ENCODE assay signal across 8 cellular contexts in genomic region chr3:69385033-69385722, GRCh38. TPM values are rescaled to one million over a fixed set of nuclear protein-coding genes. Genes with fewer than 3 reads are reported as not detected.
DNase-seq lines count a peak whose midpoint lies in the region; ATAC-seq and TF ChIP-seq lines count a peak whose summit lies in the region.

No MANE protein-coding gene starts in this region.

- peaks cover 0 to 12% of the 10 kb centered on the region in 2 donors for H3K4me1 ChIP-seq in gastrocnemius medialis

- TF ChIP-seq CTCF in gastrocnemius medialis (IDR thresholded peaks at IDR 0.05 in 4 of 5, conservative IDR thresholded peaks at IDR 0.05 in 1 of 5) = no peak

- CTCF ChIA-PET in activated naive CD4-positive, alpha-beta T cell treated with anti-CD3 and anti-CD28 coated beads, Interleukin-2, amount 10 ng/mL, durations not matched to agents 7 days and 5 days (lab: Charles Lee) = interaction anchor here (1.1 to 3.1 kb wide), 4 partner anchors 13 to 264 kb away, joined by 3 to 19 read pairs (median 6); no protein-coding TSS in a partner anchor

- H3K27ac Mint-ChIP-seq in activated T-helper 1 cell treated with anti-CD3 and anti-CD28 coated beads, Interleukin-12 subunit alpha, Interleukin-12 subunit beta, Interleukin-2, Interleukin-4 antibody, amounts not matched to agents 30 ng/mL and 10 ng/mL and 1 ng/mL, durations not matched to agents 14 hours and 24 hours and 36 hours = no peak overlapping the region
- no peak overlapping the region for H3K27ac Mint-ChIP-seq in activated naive CD4-positive, alpha-beta T cell treated with anti-CD3 and anti-CD28 coated beads, Interleukin-2, amount 10 ng/mL, durations not matched to agents 7 days and 5 days

- no peaks in the 10 kb centered on the region for H3K36me3 ChIP-seq in gastrocnemius medialis

- peak overlapping the region; percentile 44 to 67 (median 54) for H3K4me3 ChIP-seq in gastrocnemius medialis

- DNase-seq in activated T-helper 1 cell treated with anti-CD3 and anti-CD28 coated beads, Interleukin-12 subunit alpha, Interleukin-12 subunit beta, Interleukin-2, Interleukin-4 antibody, amounts not matched to agents 30 ng/mL and 10 ng/mL and 1 ng/mL, durations not matched to agents 14 hours and 24 hours and 36 hours (ENCODE audit: low spot score) = no peak
- peak; percentile 43 to 75 for DNase-seq in hippocampal formation (lab: John Stamatoyannopoulos, UW)
- DNase-seq in gastrocnemius medialis = no peak
- DNase-seq in GM19238 (ENCODE audit: insufficient read length, low spot score) = no peak
- no peak for DNase-seq in AG08395 (ENCODE audit: low spot score)
- DNase-seq in HT-29 (ENCODE audit: low spot score) = no peak
- no peak for DNase-seq in activated naive CD4-positive, alpha-beta T cell treated with anti-CD3 and anti-CD28 coated beads, Interleukin-2, amount 10 ng/mL, durations not matched to agents 7 days and 5 days

- no peaks in the 10 kb centered on the region for H3K9me3 ChIP-seq in gastrocnemius medialis

- no peaks in the 10 kb centered on the region for H3K36me3 Mint-ChIP-seq in activated T-helper 1 cell treated with anti-CD3 and anti-CD28 coated beads, Interleukin-12 subunit alpha, Interleukin-12 subunit beta, Interleukin-2, Interleukin-4 antibody, amounts not matched to agents 30 ng/mL and 10 ng/mL and 1 ng/mL, durations not matched to agents 14 hours and 24 hours and 36 hours (ENCODE audit: low read depth)
- no peaks in the 10 kb centered on the region for H3K36me3 Mint-ChIP-seq in activated naive CD4-positive, alpha-beta T cell treated with anti-CD3 and anti-CD28 coated beads, Interleukin-2, amount 10 ng/mL, durations not matched to agents 7 days and 5 days

- intact Hi-C loops in activated T-helper 1 cell treated with anti-CD3 and anti-CD28 coated beads, Interleukin-12 subunit alpha, Interleukin-12 subunit beta, Interleukin-2, Interleukin-4 antibody, amounts not matched to agents 30 ng/mL and 10 ng/mL and 1 ng/mL, durations not matched to agents 14 hours and 24 hours and 36 hours (cut with micrococcal nuclease) = no loop called here
- intact Hi-C loops in gastrocnemius medialis (cut with DNase I; ENCODE audit: low total_unique reads) = no loop called here

- peak; percentile 15 for ATAC-seq in GM19438 (IDR thresholded peaks at IDR 0.05; ENCODE audit: low read depth, unreplicated experiment)
- ATAC-seq in gastrocnemius medialis = no peak

- H3K27me3 ChIP-seq in gastrocnemius medialis = no peaks in the 10 kb centered on the region

- H3K27me3 Mint-ChIP-seq in activated T-helper 1 cell treated with anti-CD3 and anti-CD28 coated beads, Interleukin-12 subunit alpha, Interleukin-12 subunit beta, Interleukin-2, Interleukin-4 antibody, amounts not matched to agents 30 ng/mL and 10 ng/mL and 1 ng/mL, durations not matched to agents 14 hours and 24 hours and 36 hours (ENCODE audit: insufficient read depth) = peaks cover 70% of the 10 kb centered on the region
- H3K27me3 Mint-ChIP-seq in activated naive CD4-positive, alpha-beta T cell treated with anti-CD3 and anti-CD28 coated beads, Interleukin-2, amount 10 ng/mL, durations not matched to agents 7 days and 5 days = peaks cover 81% of the 10 kb centered on the region

- no peaks in the 10 kb centered on the region for H3K9me3 Mint-ChIP-seq in activated T-helper 1 cell treated with anti-CD3 and anti-CD28 coated beads, Interleukin-12 subunit alpha, Interleukin-12 subunit beta, Interleukin-2, Interleukin-4 antibody, amounts not matched to agents 30 ng/mL and 10 ng/mL and 1 ng/mL, durations not matched to agents 14 hours and 24 hours and 36 hours
- no peaks in the 10 kb centered on the region for H3K9me3 Mint-ChIP-seq in activated naive CD4-positive, alpha-beta T cell treated with anti-CD3 and anti-CD28 coated beads, Interleukin-2, amount 10 ng/mL, durations not matched to agents 7 days and 5 days

- no peak for TF ChIP-seq POLR2A in gastrocnemius medialis (IDR thresholded peaks at IDR 0.05)

- H3K4me1 Mint-ChIP-seq in activated T-helper 1 cell treated with anti-CD3 and anti-CD28 coated beads, Interleukin-12 subunit alpha, Interleukin-12 subunit beta, Interleukin-2, Interleukin-4 antibody, amounts not matched to agents 30 ng/mL and 10 ng/mL and 1 ng/mL, durations not matched to agents 14 hours and 24 hours and 36 hours (ENCODE audit: low read depth) = peaks cover 6% of the 10 kb centered on the region
- H3K4me1 Mint-ChIP-seq in activated naive CD4-positive, alpha-beta T cell treated with anti-CD3 and anti-CD28 coated beads, Interleukin-2, amount 10 ng/mL, durations not matched to agents 7 days and 5 days = peaks cover 15% of the 10 kb centered on the region

- in situ Hi-C loops in gastrocnemius medialis (cut with MboI; ENCODE audit: low sequenced_read_pairs in 4 of 4) = no loop called here

- H3K27ac ChIP-seq in gastrocnemius medialis = no peak overlapping the region

- H3K4me3 Mint-ChIP-seq in activated T-helper 1 cell treated with anti-CD3 and anti-CD28 coated beads, Interleukin-12 subunit alpha, Interleukin-12 subunit beta, Interleukin-2, Interleukin-4 antibody, amounts not matched to agents 30 ng/mL and 10 ng/mL and 1 ng/mL, durations not matched to agents 14 hours and 24 hours and 36 hours = peak overlapping the region; percentile 75
- H3K4me3 Mint-ChIP-seq in activated naive CD4-positive, alpha-beta T cell treated with anti-CD3 and anti-CD28 coated beads, Interleukin-2, amount 10 ng/mL, durations not matched to agents 7 days and 5 days = no peak overlapping the region

RNA-seq across cellular contexts. Expression of gene FRMD4B, which starts 0.7 kb away (rescaled TPM):
- total RNA-seq in activated T-helper 1 cell treated with anti-CD3 and anti-CD28 coated beads, Interleukin-12 subunit alpha, Interleukin-12 subunit beta, Interleukin-2, Interleukin-4 antibody, amounts not matched to agents 30 ng/mL and 10 ng/mL and 1 ng/mL, durations not matched to agents 14 hours and 24 hours and 36 hours = 83.3 and 83.6 TPM in 2 replicates
- 1 to 10 TPM in 3 of 4 donors, under 1 TPM in 1; 0.29 to 3.6 (median 1.7) TPM for total RNA-seq in gastrocnemius medialis
- 19.6 and 21.2 TPM in 2 replicates for total RNA-seq in HT-29 (2014; rRNA removed; shearing (Covaris generic))

Comparison
In these comparisons a context has a peak if more than half of its experiments do, and no peak if none do; other contexts are left out.
1. DNase-seq: peak in hippocampal formation (2 of 2); none in activated T-helper 1 cell treated with anti-CD3 and anti-CD28 coated beads, Interleukin-12 subunit alpha, Interleukin-12 subunit beta, Interleukin-2, Interleukin-4 antibody, amounts not matched to agents 30 ng/mL and 10 ng/mL and 1 ng/mL, durations not matched to agents 14 hours and 24 hours and 36 hours (single experiment), gastrocnemius medialis (0 of 2), GM19238 (single experiment), AG08395 (single experiment), HT-29 (single experiment) and activated naive CD4-positive, alpha-beta T cell treated with anti-CD3 and anti-CD28 coated beads, Interleukin-2, amount 10 ng/mL, durations not matched to agents 7 days and 5 days (single experiment).